In the genomic region with DNA sequence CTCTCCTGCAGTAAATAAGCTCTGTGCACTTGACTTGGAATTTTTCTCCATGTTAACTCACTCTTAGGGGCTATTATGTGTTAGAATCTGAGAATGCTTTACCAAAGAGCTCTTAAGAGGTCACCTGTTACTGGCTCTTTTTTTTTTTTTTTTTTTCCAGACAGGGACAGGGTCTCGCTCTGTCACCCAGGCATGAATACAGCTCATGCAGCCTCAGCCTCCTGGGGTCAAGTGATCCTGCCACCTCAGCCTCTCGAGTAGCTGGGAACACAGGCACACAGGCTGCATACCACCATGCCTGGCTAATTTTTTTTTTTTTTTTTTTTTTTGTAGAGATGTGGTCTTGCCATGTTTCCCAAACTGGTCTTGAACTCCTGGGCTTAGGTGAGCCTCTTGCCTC, we compare ENCODE assay signal across 12 cellular contexts. TPM values are rescaled to one million over a fixed set of nuclear protein-coding genes. Genes with fewer than 3 reads are reported as not detected.
DNase-seq lines count a peak whose midpoint lies in the region; ATAC-seq and TF ChIP-seq lines count a peak whose summit lies in the region.
"Had no signal": no experiment of that assay in that cellular context is flagged by ENCODE, and none has a peak within 500 bp of the region (broad histone marks: within the 10 kb centered on the region; RNA-seq: fewer than 3 reads in every experiment).

No MANE protein-coding gene starts in this region.

- peak overlapping the region; percentile 71 to 77 for H3K27ac ChIP-seq in breast epithelium
- H3K27ac ChIP-seq in left lung, result peak overlapping the region; percentile 27 to 48
- no peak overlapping the region for H3K27ac ChIP-seq in upper lobe of right lung
- no peak overlapping the region for H3K27ac ChIP-seq in transverse colon
- H3K27ac ChIP-seq: colonic mucosa had no signal

- H3K36me3 ChIP-seq in breast epithelium (peaks cover 7% of the 10 kb centered on the region), left lung (peaks cover 2 to 100% of the 10 kb centered on the region in 2 donors), upper lobe of right lung (peaks cover 96% of the 10 kb centered on the region), transverse colon (peaks cover 0 to 76% (median 29%) of the 10 kb centered on the region in 4 donors)

- no peak for TF ChIP-seq CTCF in activated CD8-positive, alpha-beta T cell treated with anti-CD3 and anti-CD28 coated beads for 36 hours (IDR thresholded peaks at IDR 0.05)
- no peak for TF ChIP-seq CTCF in breast epithelium (IDR thresholded peaks at IDR 0.05)
- no peak for TF ChIP-seq CTCF in left lung (IDR thresholded peaks at IDR 0.05)
- no peak for TF ChIP-seq CTCF in upper lobe of right lung (IDR thresholded peaks at IDR 0.05)
- TF ChIP-seq CTCF in transverse colon (IDR thresholded peaks at IDR 0.05), result no peak

- DNase-seq in activated CD8-positive, alpha-beta T cell treated with anti-CD3 and anti-CD28 coated beads, Interleukin-2, amount 10 ng/mL, durations not matched to agents 7 days and 5 days, result no peak
- no peak for DNase-seq in activated CD8-positive, alpha-beta T cell treated with anti-CD3 and anti-CD28 coated beads for 36 hours
- no peak for DNase-seq in breast epithelium (ENCODE audit: low spot score in 2 of 2)
- no peak for DNase-seq in left lung
- DNase-seq in upper lobe of right lung, result no peak
- DNase-seq in transverse colon, result no peak
- DNase-seq: colonic mucosa, NCI-H1694 had no signal

- intact Hi-C loops in activated CD8-positive, alpha-beta T cell treated with anti-CD3 and anti-CD28 coated beads for 36 hours (cut with micrococcal nuclease), result no loop called here
- intact Hi-C loops in breast epithelium (cut with DNase I; ENCODE audit: low total_unique reads) (no loop called here), left lung (cut with DNase I) (no loop called here), upper lobe of right lung (cut with DNase I) (no loop called here), transverse colon (cut with DNase I; ENCODE audit: low total_unique reads) (no loop called here)

- H3K4me3 ChIP-seq in breast epithelium, result no peak overlapping the region
- no peak overlapping the region for H3K4me3 ChIP-seq in left lung
- H3K4me3 ChIP-seq in upper lobe of right lung, result no peak overlapping the region
- no peak overlapping the region for H3K4me3 ChIP-seq in transverse colon
- H3K4me3 ChIP-seq: colonic mucosa, GM12878 had no signal

- H3K9me3 ChIP-seq in breast epithelium (no peaks in the 10 kb centered on the region), left lung (no peaks in the 10 kb centered on the region), upper lobe of right lung (no peaks in the 10 kb centered on the region), transverse colon (no peaks in the 10 kb centered on the region)
- H3K9me3 ChIP-seq: colonic mucosa had no signal

- no peaks in the 10 kb centered on the region for H3K27me3 Mint-ChIP-seq in activated CD8-positive, alpha-beta T cell treated with anti-CD3 and anti-CD28 coated beads, Interleukin-2, amount 10 ng/mL, durations not matched to agents 7 days and 5 days (ENCODE audit: low read depth)
- no peaks in the 10 kb centered on the region for H3K27me3 Mint-ChIP-seq in activated CD8-positive, alpha-beta T cell treated with anti-CD3 and anti-CD28 coated beads for 36 hours
- H3K27me3 Mint-ChIP-seq: IgD-negative memory B cell had no signal

- H3K27me3 ChIP-seq in breast epithelium, result no peaks in the 10 kb centered on the region
- H3K27me3 ChIP-seq in left lung, result no peaks in the 10 kb centered on the region
- H3K27me3 ChIP-seq in upper lobe of right lung, result no peaks in the 10 kb centered on the region
- H3K27me3 ChIP-seq in transverse colon, result no peaks in the 10 kb centered on the region
- H3K27me3 ChIP-seq: colonic mucosa had no signal

- ATAC-seq in activated CD8-positive, alpha-beta T cell treated with anti-CD3 and anti-CD28 coated beads, Interleukin-2, amount 10 ng/mL, durations not matched to agents 7 days and 5 days, result no peak
- ATAC-seq in activated CD8-positive, alpha-beta T cell treated with anti-CD3 and anti-CD28 coated beads for 36 hours, result no peak
- peak; percentile 61 for ATAC-seq in left lung
- peak; percentile 31 for ATAC-seq in upper lobe of right lung
- no peak for ATAC-seq in HG02981 (IDR thresholded peaks at IDR 0.05; ENCODE audit: unreplicated experiment)
- no peak for ATAC-seq in GM19324 (IDR thresholded peaks at IDR 0.05; ENCODE audit: low FRiP score, unreplicated experiment)
- ATAC-seq: GM12878 had no signal

- POLR2A ChIA-PET in activated CD8-positive, alpha-beta T cell treated with anti-CD3 and anti-CD28 coated beads, Interleukin-2, amount 10 ng/mL, durations not matched to agents 7 days and 5 days (lab: Charles Lee), result interaction anchor here (2.1 kb wide), 1 partner anchor 22 kb away, joined by 10 read pairs; the partner anchor contains the start of genes HMGXB3 and TIGD6
- POLR2A ChIA-PET in activated CD8-positive, alpha-beta T cell treated with anti-CD3 and anti-CD28 coated beads for 36 hours (lab: Charles Lee), result no interaction called here

- no peak for TF ChIP-seq EP300 in transverse colon (IDR thresholded peaks at IDR 0.05; ENCODE audit: low read depth)

- H3K4me1 Mint-ChIP-seq in activated CD8-positive, alpha-beta T cell treated with anti-CD3 and anti-CD28 coated beads, Interleukin-2, amount 10 ng/mL, durations not matched to agents 7 days and 5 days (ENCODE audit: low read depth), result peaks cover 25% of the 10 kb centered on the region
- H3K4me1 Mint-ChIP-seq in activated CD8-positive, alpha-beta T cell treated with anti-CD3 and anti-CD28 coated beads for 36 hours (ENCODE audit: low read depth), result peaks cover 12% of the 10 kb centered on the region

- peak overlapping the region; percentile 20 for H3K27ac Mint-ChIP-seq in activated CD8-positive, alpha-beta T cell treated with anti-CD3 and anti-CD28 coated beads, Interleukin-2, amount 10 ng/mL, durations not matched to agents 7 days and 5 days
- no peak overlapping the region for H3K27ac Mint-ChIP-seq in activated CD8-positive, alpha-beta T cell treated with anti-CD3 and anti-CD28 coated beads for 36 hours
- H3K27ac Mint-ChIP-seq: IgD-negative memory B cell had no signal

- H3K36me3 Mint-ChIP-seq in activated CD8-positive, alpha-beta T cell treated with anti-CD3 and anti-CD28 coated beads, Interleukin-2, amount 10 ng/mL, durations not matched to agents 7 days and 5 days (ENCODE audit: low read depth), result peaks cover 68% of the 10 kb centered on the region
- peaks cover 45% of the 10 kb centered on the region for H3K36me3 Mint-ChIP-seq in activated CD8-positive, alpha-beta T cell treated with anti-CD3 and anti-CD28 coated beads for 36 hours (ENCODE audit: low read depth)

- in situ Hi-C loops in transverse colon (cut with MboI; ENCODE audit: low pct_ligation_motif_present in 1 of 4, low pct_unique_long_range_greater_than_20kb in 1 of 4, low sequenced_read_pairs in 3 of 4), result no loop called here

- 84 to 90% methylated on average over 2 of the region's 2 CpGs for WGBS in transverse colon (ENCODE audit: low coverage in 1 of 2), 2 donors

- no peaks in the 10 kb centered on the region for H3K9me3 Mint-ChIP-seq in activated CD8-positive, alpha-beta T cell treated with anti-CD3 and anti-CD28 coated beads, Interleukin-2, amount 10 ng/mL, durations not matched to agents 7 days and 5 days (ENCODE audit: insufficient read depth)
- no peaks in the 10 kb centered on the region for H3K9me3 Mint-ChIP-seq in activated CD8-positive, alpha-beta T cell treated with anti-CD3 and anti-CD28 coated beads for 36 hours
- H3K9me3 Mint-ChIP-seq: IgD-negative memory B cell had no signal

- no peak overlapping the region for H3K4me3 Mint-ChIP-seq in activated CD8-positive, alpha-beta T cell treated with anti-CD3 and anti-CD28 coated beads, Interleukin-2, amount 10 ng/mL, durations not matched to agents 7 days and 5 days
- no peak overlapping the region for H3K4me3 Mint-ChIP-seq in activated CD8-positive, alpha-beta T cell treated with anti-CD3 and anti-CD28 coated beads for 36 hours
- H3K4me3 Mint-ChIP-seq: IgD-negative memory B cell had no signal

- TF ChIP-seq POLR2A in breast epithelium (IDR thresholded peaks at IDR 0.05) (no peak), transverse colon (IDR thresholded peaks at IDR 0.05) (no peak)

- H3K4me1 ChIP-seq in breast epithelium, result peaks cover 0 to 9% of the 10 kb centered on the region in 2 donors
- H3K4me1 ChIP-seq in left lung, result peaks cover 4 to 16% of the 10 kb centered on the region in 2 donors
- H3K4me1 ChIP-seq in upper lobe of right lung, result peaks cover 9% of the 10 kb centered on the region
- peaks cover 0 to 7% (median 3%) of the 10 kb centered on the region in 4 donors for H3K4me1 ChIP-seq in transverse colon
- H3K4me1 ChIP-seq: colonic mucosa had no signal

- CTCF ChIA-PET in activated CD8-positive, alpha-beta T cell treated with anti-CD3 and anti-CD28 coated beads, Interleukin-2, amount 10 ng/mL, durations not matched to agents 7 days and 5 days (lab: Charles Lee), result interaction anchor here (1.2 to 2.0 kb wide), 3 partner anchors 11 to 355 kb away, joined by 3 to 8 read pairs (median 4); no protein-coding TSS in a partner anchor
- CTCF ChIA-PET in activated CD8-positive, alpha-beta T cell treated with anti-CD3 and anti-CD28 coated beads for 36 hours (lab: Charles Lee), result interaction anchor here (1.5 kb wide), 1 partner anchor 11 kb away, joined by 4 read pairs; no protein-coding TSS in a partner anchor

RNA-seq across cellular contexts. Expression of gene HMGXB3, which starts 22.1 kb away (rescaled TPM):
- total RNA-seq in activated CD8-positive, alpha-beta T cell treated with anti-CD3 and anti-CD28 coated beads, Interleukin-2, amount 10 ng/mL, durations not matched to agents 7 days and 5 days, result 10 to 100 TPM; 36.5 to 37.5 TPM
- total RNA-seq in activated CD8-positive, alpha-beta T cell treated with anti-CD3 and anti-CD28 coated beads for 36 hours, result 10 to 100 TPM; 30.4 to 32.6 TPM
- total RNA-seq in breast epithelium, result 10 to 100 TPM; 35.2 to 80.9 (median 57.7) TPM
- 10 to 100 TPM; 27.5 to 37.1 TPM for total RNA-seq in left lung
- total RNA-seq in upper lobe of right lung, result 33.7 TPM
- total RNA-seq in transverse colon, result 10 to 100 TPM; 29.9 to 93.5 (median 38.1) TPM

RNA-seq across cellular contexts. Expression of gene TIGD6, which starts 22.2 kb away (rescaled TPM):
- 1 to 10 TPM; 1.1 to 1.4 TPM for total RNA-seq in activated CD8-positive, alpha-beta T cell treated with anti-CD3 and anti-CD28 coated beads, Interleukin-2, amount 10 ng/mL, durations not matched to agents 7 days and 5 days
- 1 to 10 TPM; 1.2 to 2.2 TPM for total RNA-seq in activated CD8-positive, alpha-beta T cell treated with anti-CD3 and anti-CD28 coated beads for 36 hours
- total RNA-seq in breast epithelium (10 to 100 TPM in 1 of 3 donors, 1 to 10 TPM in 2; 5.6 to 11.0 (median 5.6) TPM), left lung (1 to 10 TPM; 4.1 to 5.8 TPM), upper lobe of right lung (4.0 TPM), transverse colon (1 to 10 TPM in 2 of 4 donors, under 1 TPM in 2; 0.20 to 2.5 (median 1.6) TPM)

Comparison
In these comparisons a context has a peak if more than half of its experiments do, and no peak if none do; other contexts are left out.
1. ATAC-seq: peak in left lung (single experiment) and upper lobe of right lung (single experiment); none in activated CD8-positive, alpha-beta T cell treated with anti-CD3 and anti-CD28 coated beads, Interleukin-2, amount 10 ng/mL, durations not matched to agents 7 days and 5 days (single experiment), activated CD8-positive, alpha-beta T cell treated with anti-CD3 and anti-CD28 coated beads for 36 hours (single experiment), HG02981 (single experiment) and GM19324 (single experiment).
2. H3K27ac ChIP-seq: peak in breast epithelium (2 of 2) and left lung (2 of 2); none in upper lobe of right lung (single experiment) and transverse colon (0 of 4).